In genomic region chr9:12906646-12907045, GRCh38 we compare ENCODE assay signal across 24 cellular contexts.
"Had no signal": no experiment of that assay in that cellular context is flagged by ENCODE, and none has a peak within 500 bp of the region (broad histone marks: within the 10 kb centered on the region; RNA-seq: fewer than 3 reads in every experiment).

No MANE protein-coding gene starts in this region.

- H3K27me3 ChIP-seq: ascending aorta, cardiac muscle cell, SJCRH30 had no signal

- H3K4me1 ChIP-seq: ascending aorta, SJCRH30 had no signal

- H3K9me3 ChIP-seq: ascending aorta, SJCRH30 had no signal

- DNase-seq: activated CD4-positive, alpha-beta T cell treated with anti-CD3 and anti-CD28 coated beads, Interleukin-2, amount 10 ng/mL, durations not matched to agents 24 days and 14 days; activated CD4-positive, alpha-beta T cell treated with anti-CD3 and anti-CD28 coated beads, Interleukin-2, amount 50 U/mL, for 4 hours; activated CD8-positive, alpha-beta T cell treated with anti-CD3 and anti-CD28 coated beads for 36 hours; activated effector memory CD4-positive, alpha-beta T cell treated with anti-CD3 and anti-CD28 coated beads, Interleukin-2, amount 50 U/mL, for 16 hours; activated naive CD4-positive, alpha-beta T cell; activated naive CD4-positive, alpha-beta T cell treated with anti-CD3 and anti-CD28 coated beads, Interleukin-2, amount 50 U/mL, for 16 hours; activated naive CD8-positive, alpha-beta T cell treated with anti-CD3 and anti-CD28 coated beads for 36 hours; activated T-cell treated with anti-CD3 and anti-CD28 coated beads, Interleukin-2, amount 50 U/mL, for 1 hour; activated T-cell treated with anti-CD3 and anti-CD28 coated beads, Interleukin-2, amount 50 U/mL, for 72 hours; amygdala; NCI-H1092 treated with DMSO at 0.1 percent for 48 hours; NCI-H1417; NCI-H146; NCI-H187 treated with DMSO at 0.1 percent for 48 hours; NCI-H2081; NCI-H345; NCI-H524 treated with DMSO at 0.1 percent for 48 hours; SHP77; SJCRH30 had no signal

- ATAC-seq: activated CD8-positive, alpha-beta T cell treated with anti-CD3 and anti-CD28 coated beads for 36 hours; activated T-cell treated with anti-CD3 and anti-CD28 coated beads, Interleukin-2, amount 50 U/mL, for 72 hours; activated T-helper 17 cell treated with anti-CD3 and anti-CD28 coated beads, Interleukin-2, amount 50 U/mL, for 72 hours; Panc1 had no signal

- H3K36me3 ChIP-seq: ascending aorta, cardiac muscle cell, SJCRH30 had no signal

- H3K4me3 ChIP-seq: ascending aorta, cardiac muscle cell, SJCRH30, SK-N-MC had no signal

- H3K27ac ChIP-seq: ascending aorta, cardiac muscle cell, SJCRH30, SK-N-MC had no signal
